In the genomic region with DNA sequence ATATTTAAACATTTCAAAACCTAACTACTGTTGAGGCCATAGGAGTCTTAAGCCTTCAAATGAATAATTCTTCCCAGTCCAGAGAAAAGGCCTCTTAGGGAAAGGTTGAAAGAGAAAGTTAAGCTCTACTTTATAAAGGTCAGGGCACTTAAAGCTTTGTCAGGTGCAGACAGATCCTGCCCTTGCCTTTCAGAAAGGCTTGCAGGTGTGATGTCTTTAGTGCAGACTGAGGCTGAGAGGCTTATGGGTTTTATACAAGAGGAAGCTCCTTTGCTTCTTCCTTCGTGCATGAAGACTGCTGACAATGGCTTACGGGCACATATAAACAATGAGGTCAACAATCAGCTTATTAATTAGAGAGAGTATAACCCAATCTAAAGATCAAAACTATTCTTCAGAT, we compare ENCODE assay signal across 1 cellular context.
TF ChIP-seq lines count a peak whose summit lies in the region.

No MANE protein-coding gene starts in this region.

TF ChIP-seq in liver, 16 proteins besides CTCF, POLR2A, EP300 and RAD21 (continued from another document):
- TF ChIP-seq, protein P1, sequence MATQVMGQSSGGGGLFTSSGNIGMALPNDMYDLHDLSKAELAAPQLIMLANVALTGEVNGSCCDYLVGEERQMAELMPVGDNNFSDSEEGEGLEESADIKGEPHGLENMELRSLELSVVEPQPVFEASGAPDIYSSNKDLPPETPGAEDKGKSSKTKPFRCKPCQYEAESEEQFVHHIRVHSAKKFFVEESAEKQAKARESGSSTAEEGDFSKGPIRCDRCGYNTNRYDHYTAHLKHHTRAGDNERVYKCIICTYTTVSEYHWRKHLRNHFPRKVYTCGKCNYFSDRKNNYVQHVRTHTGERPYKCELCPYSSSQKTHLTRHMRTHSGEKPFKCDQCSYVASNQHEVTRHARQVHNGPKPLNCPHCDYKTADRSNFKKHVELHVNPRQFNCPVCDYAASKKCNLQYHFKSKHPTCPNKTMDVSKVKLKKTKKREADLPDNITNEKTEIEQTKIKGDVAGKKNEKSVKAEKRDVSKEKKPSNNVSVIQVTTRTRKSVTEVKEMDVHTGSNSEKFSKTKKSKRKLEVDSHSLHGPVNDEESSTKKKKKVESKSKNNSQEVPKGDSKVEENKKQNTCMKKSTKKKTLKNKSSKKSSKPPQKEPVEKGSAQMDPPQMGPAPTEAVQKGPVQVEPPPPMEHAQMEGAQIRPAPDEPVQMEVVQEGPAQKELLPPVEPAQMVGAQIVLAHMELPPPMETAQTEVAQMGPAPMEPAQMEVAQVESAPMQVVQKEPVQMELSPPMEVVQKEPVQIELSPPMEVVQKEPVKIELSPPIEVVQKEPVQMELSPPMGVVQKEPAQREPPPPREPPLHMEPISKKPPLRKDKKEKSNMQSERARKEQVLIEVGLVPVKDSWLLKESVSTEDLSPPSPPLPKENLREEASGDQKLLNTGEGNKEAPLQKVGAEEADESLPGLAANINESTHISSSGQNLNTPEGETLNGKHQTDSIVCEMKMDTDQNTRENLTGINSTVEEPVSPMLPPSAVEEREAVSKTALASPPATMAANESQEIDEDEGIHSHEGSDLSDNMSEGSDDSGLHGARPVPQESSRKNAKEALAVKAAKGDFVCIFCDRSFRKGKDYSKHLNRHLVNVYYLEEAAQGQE (IDR thresholded peaks at IDR 0.05) = no peak
- TF ChIP-seq TAF1 (conservative IDR thresholded peaks at IDR 0.05) = no peak
